Comparison of ENCODE assay signal across 11 cellular contexts in the genomic region with DNA sequence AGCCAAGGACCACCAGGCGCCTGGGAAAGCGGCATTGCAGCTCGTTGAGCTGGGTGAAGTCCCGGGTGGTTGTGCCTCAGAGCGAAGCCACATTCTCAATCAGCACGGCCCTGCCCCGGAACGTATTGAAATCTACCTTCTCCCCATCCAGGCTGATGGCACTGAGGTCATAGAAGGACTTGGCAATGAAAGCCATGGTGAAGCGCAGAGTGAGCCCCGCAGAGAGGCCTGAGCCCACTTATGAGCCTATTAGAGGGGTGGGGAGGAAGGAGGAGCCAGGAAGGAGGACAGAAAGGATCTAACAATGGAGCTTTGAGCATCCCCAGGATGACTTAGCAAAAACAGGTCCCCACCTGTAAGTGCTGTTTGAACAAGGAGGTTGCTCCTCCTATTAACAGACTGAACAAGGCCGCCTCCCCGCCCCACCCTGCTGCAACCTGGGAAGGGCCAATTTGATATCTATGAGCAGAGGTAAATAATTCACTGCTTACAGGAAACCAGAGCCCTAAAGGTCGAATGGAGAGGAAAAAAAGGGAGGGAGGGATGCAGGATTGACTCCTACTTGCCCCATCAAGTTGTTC. TPM values are rescaled to one million over a fixed set of nuclear protein-coding genes. Genes with fewer than 3 reads are reported as not detected.
DNase-seq lines count a peak whose midpoint lies in the region; ATAC-seq and TF ChIP-seq lines count a peak whose summit lies in the region.
"Had no signal": no experiment of that assay in that cellular context is flagged by ENCODE, and none has a peak within 500 bp of the region (broad histone marks: within the 10 kb centered on the region; RNA-seq: fewer than 3 reads in every experiment).

TSS of gene GPX2 (minus strand) at position 215 of the 581 bp plus-strand sequence. CDS start at position 196, 19 bp downstream.

- no peak for DNase-seq in activated naive CD4-positive, alpha-beta T cell treated with anti-CD3 and anti-CD28 coated beads, Interleukin-2, amount 50 U/mL, for 72 hours (ENCODE audit: low spot score in 2 of 2)
- DNase-seq in activated naive CD4-positive, alpha-beta T cell treated with Interleukin-2 at 50 U/mL for 16 hours: no peak
- DNase-seq in NCI-H748 (lab: John Stamatoyannopoulos, UW; ENCODE audit: unreplicated experiment) (peak; percentile 99), hepatocyte (ENCODE audit: low spot score) (peak; percentile 73), upper lobe of right lung (no peak), osteocyte (ENCODE audit: extremely low spot score, unreplicated experiment) (no peak), A673 (ENCODE audit: low spot score) (no peak)
- no peak for DNase-seq in activated CD4-positive, alpha-beta T cell treated with anti-CD3 and anti-CD28 coated beads for 36 hours
- DNase-seq: NCI-H82; stimulated activated CD4-positive, alpha-beta T cell treated with anti-CD3 and anti-CD28 coated beads, Interleukin-2, amount 100 ng/mL, for 48 hours had no signal

- no peaks in the 10 kb centered on the region for H3K9me3 Mint-ChIP-seq in activated naive CD4-positive, alpha-beta T cell treated with anti-CD3 and anti-CD28 coated beads, Interleukin-2, amount 50 U/mL, for 72 hours
- H3K9me3 Mint-ChIP-seq in osteocyte (ENCODE audit: unreplicated experiment): no peaks in the 10 kb centered on the region
- no peaks in the 10 kb centered on the region for H3K9me3 Mint-ChIP-seq in activated CD4-positive, alpha-beta T cell treated with anti-CD3 and anti-CD28 coated beads for 36 hours (ENCODE audit: low read depth)

- CTCF ChIA-PET in A673 (lab: Charles Lee): no interaction called here
- CTCF ChIA-PET in activated CD4-positive, alpha-beta T cell treated with anti-CD3 and anti-CD28 coated beads for 36 hours (lab: Charles Lee): interaction anchor here (1.0 to 1.3 kb wide), 2 partner anchors 120 to 272 kb away, joined by 3 to 4 read pairs; no protein-coding TSS in a partner anchor

- H3K36me3 Mint-ChIP-seq in activated naive CD4-positive, alpha-beta T cell treated with anti-CD3 and anti-CD28 coated beads, Interleukin-2, amount 50 U/mL, for 72 hours: peaks cover 4 to 21% of the 10 kb centered on the region in 2 donors
- H3K36me3 Mint-ChIP-seq in osteocyte (ENCODE audit: unreplicated experiment): peaks cover 7% of the 10 kb centered on the region
- peaks cover 20% of the 10 kb centered on the region for H3K36me3 Mint-ChIP-seq in activated CD4-positive, alpha-beta T cell treated with anti-CD3 and anti-CD28 coated beads for 36 hours (ENCODE audit: low read depth)

- peaks cover 22% of the 10 kb centered on the region for H3K79me2 ChIP-seq in hepatocyte

- BruUV-seq in A673 (replicated peaks; lab: Mats Ljungman, UMichigan): no TSS peak

- POLR2A ChIA-PET in A673 (lab: Charles Lee; ENCODE audit: low non-redundant PET): no interaction called here
- POLR2A ChIA-PET in activated CD4-positive, alpha-beta T cell treated with anti-CD3 and anti-CD28 coated beads for 36 hours (lab: Charles Lee): no interaction called here

- intact Hi-C loops in upper lobe of right lung (cut with DNase I): no loop called here
- intact Hi-C loops in A673 (cut with micrococcal nuclease; ENCODE audit: unreplicated experiment): no loop called here
- intact Hi-C loops in activated CD4-positive, alpha-beta T cell treated with anti-CD3 and anti-CD28 coated beads for 36 hours (cut with DNase I, micrococcal nuclease): no loop called here

- H3K27me3 Mint-ChIP-seq in osteocyte (ENCODE audit: unreplicated experiment): no peaks in the 10 kb centered on the region
- no peaks in the 10 kb centered on the region for H3K27me3 Mint-ChIP-seq in activated CD4-positive, alpha-beta T cell treated with anti-CD3 and anti-CD28 coated beads for 36 hours

- peak within 1 kb of the TSS; percentile 55 to 75 for H3K27ac Mint-ChIP-seq in activated naive CD4-positive, alpha-beta T cell treated with anti-CD3 and anti-CD28 coated beads, Interleukin-2, amount 50 U/mL, for 72 hours
- no peak within 1 kb of the TSS for H3K27ac Mint-ChIP-seq in osteocyte (ENCODE audit: unreplicated experiment)
- H3K27ac Mint-ChIP-seq in activated CD4-positive, alpha-beta T cell treated with anti-CD3 and anti-CD28 coated beads for 36 hours: no peak within 1 kb of the TSS

- H3K36me3 ChIP-seq in hepatocyte (replicated peaks; ENCODE audit: insufficient read depth, low read depth) (no peaks in the 10 kb centered on the region), upper lobe of right lung (peaks cover 19% of the 10 kb centered on the region), A673 (ENCODE audit: insufficient read depth, low read length, poor library complexity, severe bottlenecking) (peaks cover 3% of the 10 kb centered on the region)

- H3K4me3 ChIP-seq in hepatocyte: peak within 1 kb of the TSS; percentile 5
- no peak within 1 kb of the TSS for H3K4me3 ChIP-seq in upper lobe of right lung
- no peak within 1 kb of the TSS for H3K4me3 ChIP-seq in A673 (ENCODE audit: low read depth, low read length, poor library complexity, severe bottlenecking)
- H3K4me3 ChIP-seq: lung had no signal

- H3K27me3 ChIP-seq in hepatocyte (no peaks in the 10 kb centered on the region), upper lobe of right lung (no peaks in the 10 kb centered on the region), A673 (replicated peaks; ENCODE audit: insufficient read depth, low read depth, low read length, poor library complexity) (no peaks in the 10 kb centered on the region)

- peak within 1 kb of the TSS; percentile 81 for H3K27ac ChIP-seq in hepatocyte
- H3K27ac ChIP-seq in upper lobe of right lung: no peak within 1 kb of the TSS
- H3K27ac ChIP-seq in A673 (ENCODE audit: low read depth, low read length, poor library complexity, severe bottlenecking): no peak within 1 kb of the TSS

- peaks cover 17% of the 10 kb centered on the region for H3K4me1 ChIP-seq in hepatocyte (ENCODE audit: insufficient read depth)
- peaks cover 7% of the 10 kb centered on the region for H3K4me1 ChIP-seq in upper lobe of right lung
- H3K4me1 ChIP-seq in A673 (ENCODE audit: insufficient read depth, low read length, poor library complexity, severe bottlenecking): peaks cover 8% of the 10 kb centered on the region

- H3K9me3 ChIP-seq in hepatocyte (ENCODE audit: low read depth) (no peaks in the 10 kb centered on the region), upper lobe of right lung (no peaks in the 10 kb centered on the region), A673 (ENCODE audit: low read depth, low read length, poor library complexity, severe bottlenecking) (no peaks in the 10 kb centered on the region)

- H2AFZ ChIP-seq in hepatocyte: no peak within 1 kb of the TSS

- H3K4me3 Mint-ChIP-seq in osteocyte (ENCODE audit: unreplicated experiment): no peak within 1 kb of the TSS
- H3K4me3 Mint-ChIP-seq in activated CD4-positive, alpha-beta T cell treated with anti-CD3 and anti-CD28 coated beads for 36 hours: no peak within 1 kb of the TSS

- WGBS in hepatocyte (ENCODE audit: low lambda C conversion rate, missing lambda C conversion rate): 66% methylated on average over 13 of the region's 13 CpGs

- TF ChIP-seq CTCF in hepatocyte (IDR thresholded peaks at IDR 0.05; ENCODE audit: poor library complexity) (no peak), upper lobe of right lung (IDR thresholded peaks at IDR 0.05) (no peak), osteocyte (IDR thresholded peaks at IDR 0.05) (no peak), A673 (conservative IDR thresholded peaks at IDR 0.05; ENCODE audit: low read depth, low read length) (no peak)

- H3K4me1 Mint-ChIP-seq in osteocyte (ENCODE audit: unreplicated experiment): peaks cover 5% of the 10 kb centered on the region
- H3K4me1 Mint-ChIP-seq in activated CD4-positive, alpha-beta T cell treated with anti-CD3 and anti-CD28 coated beads for 36 hours: peaks cover 54% of the 10 kb centered on the region

- peak within 1 kb of the TSS; percentile 62 for H3K4me2 ChIP-seq in hepatocyte

- H3K9me2 ChIP-seq in hepatocyte (replicated peaks; ENCODE audit: insufficient read depth): no peaks in the 10 kb centered on the region

- ATAC-seq in activated naive CD4-positive, alpha-beta T cell treated with anti-CD3 and anti-CD28 coated beads, Interleukin-2, amount 50 U/mL, for 72 hours: no peak
- peak; percentile 45 for ATAC-seq in upper lobe of right lung
- ATAC-seq in activated CD4-positive, alpha-beta T cell treated with anti-CD3 and anti-CD28 coated beads for 36 hours: no peak

- no peaks in the 10 kb centered on the region for H4K20me1 ChIP-seq in hepatocyte (ENCODE audit: insufficient read depth, poor library complexity, severe bottlenecking)

RNA-seq across cellular contexts. Expression of gene GPX2, which starts in this region (rescaled TPM):
- total RNA-seq in activated naive CD4-positive, alpha-beta T cell treated with anti-CD3 and anti-CD28 coated beads, Interleukin-2, amount 50 U/mL, for 72 hours: not detected
- 59.8 and 88.9 TPM in 2 replicates for total RNA-seq in hepatocyte
- 75.5 and 115 TPM in 2 replicates for polyA plus RNA-seq in hepatocyte
- 0.69 TPM for total RNA-seq in upper lobe of right lung
- not detected in 2 replicates for total RNA-seq in osteocyte
- total RNA-seq in A673 (2021): 0.33 TPM in 1 of 2 replicates, not detected in the other
- not detected for total RNA-seq in activated CD4-positive, alpha-beta T cell treated with anti-CD3 and anti-CD28 coated beads for 36 hours

Comparison
In these comparisons a context has a peak if more than half of its experiments do, and no peak if none do; other contexts are left out.
1. RNA of gene GPX2 (total RNA-seq): 59.8 to 88.9 TPM in hepatocyte; 0.69 TPM in upper lobe of right lung (single experiment), not detected in activated naive CD4-positive, alpha-beta T cell treated with anti-CD3 and anti-CD28 coated beads, Interleukin-2, amount 50 U/mL, for 72 hours, not detected in osteocyte, 0.33 TPM in A673 and not detected in activated CD4-positive, alpha-beta T cell treated with anti-CD3 and anti-CD28 coated beads for 36 hours; every median in the first group is over 10 times any median in the second.
2. Peak in ATAC-seq in upper lobe of right lung; RNA of the gene not detected or under 1 TPM.
3. DNase-seq: peak in NCI-H748 (single experiment) and hepatocyte (single experiment); none in activated naive CD4-positive, alpha-beta T cell treated with anti-CD3 and anti-CD28 coated beads, Interleukin-2, amount 50 U/mL, for 72 hours (0 of 2), activated naive CD4-positive, alpha-beta T cell treated with Interleukin-2 at 50 U/mL for 16 hours (single experiment), upper lobe of right lung (single experiment), osteocyte (single experiment), A673 (single experiment) and activated CD4-positive, alpha-beta T cell treated with anti-CD3 and anti-CD28 coated beads for 36 hours (single experiment).
4. H3K27ac Mint-ChIP-seq: peak in activated naive CD4-positive, alpha-beta T cell treated with anti-CD3 and anti-CD28 coated beads, Interleukin-2, amount 50 U/mL, for 72 hours (2 of 2); none in osteocyte (single experiment) and activated CD4-positive, alpha-beta T cell treated with anti-CD3 and anti-CD28 coated beads for 36 hours (single experiment).